8 cellular contexts compared by ENCODE assay signal in the genomic region with DNA sequence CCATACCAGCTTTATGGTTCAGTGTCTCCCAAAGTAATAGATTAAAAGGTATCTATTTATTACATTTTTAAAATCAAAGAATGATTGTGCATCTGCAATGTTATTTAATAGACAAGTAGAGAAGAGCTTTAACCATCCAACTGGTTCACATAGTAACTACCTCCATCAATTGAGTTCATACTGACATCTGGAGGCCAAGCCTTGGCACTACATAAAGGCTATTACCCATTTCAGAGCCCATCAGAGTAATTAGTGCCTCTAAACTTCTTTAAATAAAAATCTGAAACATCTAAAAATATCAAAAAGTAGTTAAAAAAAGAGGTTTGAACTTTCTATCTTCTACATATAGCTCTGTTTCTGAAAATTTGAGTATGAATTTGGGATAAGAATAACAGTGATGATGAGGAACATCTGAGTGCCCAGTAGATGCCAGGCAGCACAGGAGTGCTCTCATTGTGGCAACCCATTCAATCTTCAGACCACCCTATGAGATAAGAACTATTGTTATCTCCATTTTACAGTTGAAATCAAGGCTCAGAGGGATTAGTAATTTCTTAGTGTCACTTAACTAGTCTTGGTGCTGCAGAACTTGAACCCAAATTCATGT.
DNase-seq lines count a peak whose midpoint lies in the region; ATAC-seq, FAIRE-seq and TF ChIP-seq lines count a peak whose summit lies in the region.

No MANE protein-coding gene starts in this region.

- ATAC-seq in DND-41 (ENCODE audit: insufficient read depth, low read depth): peak; percentile 76
- peak; percentile 81 for ATAC-seq in GM19455 (IDR thresholded peaks at IDR 0.05; ENCODE audit: unreplicated experiment)
- ATAC-seq in IMR-90 (ENCODE audit: low read depth): peak; percentile 93
- peak; percentile 79 to 89 (median 84) for ATAC-seq in right lobe of liver

- no peak overlapping the region for H3K23ac ChIP-seq in IMR-90 (ENCODE audit: low read depth, low read length)

- no peak overlapping the region for H3K14ac ChIP-seq in IMR-90 (replicated peaks; ENCODE audit: low read depth, low read length)

- no peaks in the 10 kb centered on the region for H3K9me1 ChIP-seq in IMR-90 (ENCODE audit: insufficient read depth, low read length)

- no peaks in the 10 kb centered on the region for H3K79me2 ChIP-seq in DND-41 (ENCODE audit: insufficient read depth, low read length)

- no peak overlapping the region for H3K4ac ChIP-seq in IMR-90 (ENCODE audit: low read depth, low read length)

- CTCF ChIA-PET in IMR-90 (lab: Yijun Ruan, JAX): interaction anchor here (0.6 to 1.6 kb wide), 9 partner anchors 8 to 554 kb away, joined by 3 to 15 read pairs (median 3); partner anchors contain the start of gene DACT1

- H3K9ac ChIP-seq in DND-41 (ENCODE audit: low read depth, low read length): no peak overlapping the region
- no peak overlapping the region for H3K9ac ChIP-seq in IMR-90 (ENCODE audit: low read depth, low read length)

- H2AFZ ChIP-seq in DND-41 (ENCODE audit: low read depth, low read length) (no peak overlapping the region), IMR-90 (replicated peaks; ENCODE audit: low read length, poor library complexity) (no peak overlapping the region)

- no peaks in the 10 kb centered on the region for H3K9me3 Mint-ChIP-seq in chondrocyte (ENCODE audit: low read depth)
- peaks cover 4% of the 10 kb centered on the region for H3K9me3 Mint-ChIP-seq in T-helper 2 cell treated with Interferon-gamma antibody and Interleukin-4, amounts not matched to agents 5 μg/mL and 100 μg/mL, for 36 hours

- no peaks in the 10 kb centered on the region for H3K27me3 Mint-ChIP-seq in chondrocyte (ENCODE audit: low read depth)
- H3K27me3 Mint-ChIP-seq in T-helper 2 cell treated with Interferon-gamma antibody and Interleukin-4, amounts not matched to agents 5 μg/mL and 100 μg/mL, for 36 hours (ENCODE audit: low read depth): peaks cover 3% of the 10 kb centered on the region

- H4K5ac ChIP-seq in IMR-90 (ENCODE audit: low read depth, low read length): no peak overlapping the region

- H2BK5ac ChIP-seq in IMR-90 (ENCODE audit: low read depth, low read length, poor library complexity, severe bottlenecking): no peak overlapping the region

- no peaks in the 10 kb centered on the region for H4K20me1 ChIP-seq in DND-41 (ENCODE audit: insufficient read depth, low read length)
- no peaks in the 10 kb centered on the region for H4K20me1 ChIP-seq in IMR-90 (ENCODE audit: insufficient read depth, low read length)

- dilution Hi-C loops in IMR-90 (cut with HindIII; ENCODE audit: low sequenced_read_pairs, unreplicated experiment): no loop called here

- peak; percentile 91 for TF ChIP-seq RAD21 in IMR-90 (IDR thresholded peaks at IDR 0.05; ENCODE audit: low read length)

- H3K9me3 ChIP-seq in DND-41 (ENCODE audit: insufficient read depth, low read length, severe bottlenecking): no peaks in the 10 kb centered on the region
- no peaks in the 10 kb centered on the region; the same call in 1 of the 2 replicates for H3K9me3 ChIP-seq in IMR-90 (ENCODE audit: control insufficient read depth, insufficient read depth, low read length)
- H3K9me3 ChIP-seq in right lobe of liver: no peaks in the 10 kb centered on the region

- no peak overlapping the region for H2AK9ac ChIP-seq in IMR-90 (replicated peaks; ENCODE audit: low read depth, low read length, poor library complexity)

- peak overlapping the region; percentile 51 for H3K27ac Mint-ChIP-seq in chondrocyte (ENCODE audit: unreplicated experiment)
- no peak overlapping the region for H3K27ac Mint-ChIP-seq in T-helper 2 cell treated with Interferon-gamma antibody and Interleukin-4, amounts not matched to agents 5 μg/mL and 100 μg/mL, for 36 hours

- no peak overlapping the region for H2BK15ac ChIP-seq in IMR-90 (ENCODE audit: low read depth, low read length)

- TF ChIP-seq POLR2A in IMR-90 (IDR thresholded peaks at IDR 0.05; ENCODE audit: low read depth, low read length) (no peak), right lobe of liver (IDR thresholded peaks at IDR 0.05) (no peak)

- no peak overlapping the region for H2BK20ac ChIP-seq in IMR-90 (ENCODE audit: low read depth, low read length)

- no peak overlapping the region for H3K27ac ChIP-seq in DND-41 (ENCODE audit: low read length)
- H3K27ac ChIP-seq in IMR-90 (ENCODE audit: insufficient read depth, low read length): no peak overlapping the region
- H3K27ac ChIP-seq in right lobe of liver: no peak overlapping the region

- peaks cover 1% of the 10 kb centered on the region for H3K36me3 Mint-ChIP-seq in chondrocyte (ENCODE audit: low read depth)
- no peaks in the 10 kb centered on the region for H3K36me3 Mint-ChIP-seq in T-helper 2 cell treated with Interferon-gamma antibody and Interleukin-4, amounts not matched to agents 5 μg/mL and 100 μg/mL, for 36 hours (ENCODE audit: low read depth)

- POLR2A ChIA-PET in IMR-90 (lab: Charles Lee; ENCODE audit: unreplicated experiment): no interaction called here

- in situ Hi-C loops in IMR-90 (cut with MboI; ENCODE audit: low sequenced_read_pairs): loop anchor here (10.0 kb wide), 1 partner anchor 551 kb away; no protein-coding TSS in a partner anchor

- intact Hi-C loops in IMR-90 (cut with micrococcal nuclease) (loop anchor here (1.0 to 2.0 kb wide), 3 partner anchors 27 to 554 kb away; no protein-coding TSS in a partner anchor), right lobe of liver (cut with DNase I) (loop anchor here in 1 of 2 donors (10.0 kb wide), 1 partner anchor 551 kb away; no protein-coding TSS in a partner anchor)

- DNase-seq in DND-41: peak; percentile 30
- peak; percentile 72 for DNase-seq in IMR-90
- DNase-seq in RKO (ENCODE audit: low spot score): peak; percentile 43
- no peak for DNase-seq in chondrocyte (ENCODE audit: low spot score)
- DNase-seq in right lobe of liver: no peak
- peak; percentile 72 for DNase-seq in urothelium cell line (ENCODE audit: low spot score)
- DNase-seq in T-helper 2 cell treated with Interferon-gamma antibody and Interleukin-4, amounts not matched to agents 5 μg/mL and 100 μg/mL, for 36 hours (ENCODE audit: low spot score): no peak

- H3K4me3 Mint-ChIP-seq in chondrocyte (ENCODE audit: unreplicated experiment): no peak overlapping the region
- no peak overlapping the region for H3K4me3 Mint-ChIP-seq in T-helper 2 cell treated with Interferon-gamma antibody and Interleukin-4, amounts not matched to agents 5 μg/mL and 100 μg/mL, for 36 hours

- H3K4me2 ChIP-seq in DND-41 (ENCODE audit: insufficient read depth, low read length): no peak overlapping the region
- no peak overlapping the region for H3K4me2 ChIP-seq in IMR-90 (ENCODE audit: low read depth, low read length)

- H3K36me3 ChIP-seq in DND-41 (ENCODE audit: insufficient read depth, low read length) (no peaks in the 10 kb centered on the region), IMR-90 (ENCODE audit: control insufficient read depth, insufficient read depth, low read length) (no peaks in the 10 kb centered on the region), right lobe of liver (no peaks in the 10 kb centered on the region)

- no peak overlapping the region for H3K4me3 ChIP-seq in DND-41 (ENCODE audit: low read depth in 1 of 2, low read length in 2 of 2)
- no peak overlapping the region for H3K4me3 ChIP-seq in IMR-90 (ENCODE audit: insufficient read depth, low read depth, low read length)
- no peak overlapping the region for H3K4me3 ChIP-seq in right lobe of liver

- H3K4me1 ChIP-seq in DND-41 (ENCODE audit: insufficient read depth, low read length): no peaks in the 10 kb centered on the region
- H3K4me1 ChIP-seq in IMR-90 (ENCODE audit: control insufficient read depth, insufficient read depth, low read length): no peaks in the 10 kb centered on the region
- no peaks in the 10 kb centered on the region for H3K4me1 ChIP-seq in right lobe of liver

- no peaks in the 10 kb centered on the region for H3K79me1 ChIP-seq in IMR-90 (ENCODE audit: low read depth in 1 of 2, low read length in 2 of 2)

- H2BK120ac ChIP-seq in IMR-90 (ENCODE audit: low read depth, low read length): no peak overlapping the region

- TF ChIP-seq CTCF in DND-41 (IDR thresholded peaks at IDR 0.05; ENCODE audit: borderline replicate concordance, extremely low read depth, low read length, poor library complexity, severe bottlenecking): peak; percentile 76
- TF ChIP-seq CTCF in IMR-90 (conservative IDR thresholded peaks at IDR 0.05; ENCODE audit: low read depth, low read length): peak; percentile 88
- TF ChIP-seq CTCF in chondrocyte (IDR thresholded peaks at IDR 0.05): peak; percentile 97
- peak; percentile 74 to 85 (median 82) for TF ChIP-seq CTCF in right lobe of liver (IDR thresholded peaks at IDR 0.05)

- H3K27me3 ChIP-seq in DND-41 (ENCODE audit: insufficient read depth, low read length, poor library complexity) (peaks cover 4% of the 10 kb centered on the region), IMR-90 (ENCODE audit: control insufficient read depth, insufficient read depth, low read length) (peaks cover 1% of the 10 kb centered on the region; the same call in 1 of the 2 replicates), right lobe of liver (no peaks in the 10 kb centered on the region)

- H3K4me1 Mint-ChIP-seq in chondrocyte (ENCODE audit: low read depth): peaks cover 17% of the 10 kb centered on the region
- H3K4me1 Mint-ChIP-seq in T-helper 2 cell treated with Interferon-gamma antibody and Interleukin-4, amounts not matched to agents 5 μg/mL and 100 μg/mL, for 36 hours (ENCODE audit: low read depth): no peaks in the 10 kb centered on the region

- no peak overlapping the region for H3K18ac ChIP-seq in IMR-90 (ENCODE audit: low read depth, low read length)

- no peak overlapping the region for H4K91ac ChIP-seq in IMR-90 (ENCODE audit: insufficient read depth, low read depth, low read length)

- BruUV-seq in IMR-90 (replicated peaks; lab: Mats Ljungman, UMichigan): no TSS peak

- H4K8ac ChIP-seq in IMR-90 (ENCODE audit: low read depth in 2 of 2, low read length in 2 of 2): no peak overlapping the region

- no peak overlapping the region for H2AK5ac ChIP-seq in IMR-90 (ENCODE audit: low read depth, low read length)

- H3K56ac ChIP-seq in IMR-90 (ENCODE audit: extremely low read depth, insufficient read depth, low read length): no peak overlapping the region

- FAIRE-seq in urothelium cell line (lab: Jason Lieb, UNC): peak; percentile 74

TF ChIP-seq in IMR-90, 13 proteins besides CTCF, POLR2A, EP300 and RAD21 (continues in another document):
- TF ChIP-seq MAFK (IDR thresholded peaks at IDR 0.05; ENCODE audit: low read depth, low read length): no peak
- no peak for TF ChIP-seq ELK1 (IDR thresholded peaks at IDR 0.05; ENCODE audit: borderline replicate concordance, low read depth, low read length)
- TF ChIP-seq RFX5 (IDR thresholded peaks at IDR 0.05; ENCODE audit: low read depth, low read length): no peak
- TF ChIP-seq CEBPB (IDR thresholded peaks at IDR 0.05; ENCODE audit: low read depth, low read length): no peak

Comparison
In these comparisons a context has a peak if more than half of its experiments do, and no peak if none do; other contexts are left out.
1. DNase-seq: peak in DND-41 (single experiment), IMR-90 (single experiment), RKO (single experiment) and urothelium cell line (single experiment); none in chondrocyte (single experiment), right lobe of liver (0 of 3) and T-helper 2 cell treated with Interferon-gamma antibody and Interleukin-4, amounts not matched to agents 5 μg/mL and 100 μg/mL, for 36 hours (single experiment).
2. Peak in every context shown above with its lines, with median percentiles within 50 percentile points of each other: ATAC-seq and CTCF ChIP-seq.